ENCODE assay signal across 24 cellular contexts in genomic region chr12:120323772-120324171, GRCh38. TPM values are rescaled to one million over a fixed set of nuclear protein-coding genes. Genes with fewer than 3 reads are reported as not detected.
DNase-seq lines count a peak whose midpoint lies in the region; ATAC-seq, FAIRE-seq and TF ChIP-seq lines count a peak whose summit lies in the region.
"Had no signal": no experiment of that assay in that cellular context is flagged by ENCODE, and none has a peak within 500 bp of the region (broad histone marks: within the 10 kb centered on the region; RNA-seq: fewer than 3 reads in every experiment).

No MANE protein-coding gene starts in this region.

- H3K9me3 Mint-ChIP-seq in activated naive CD4-positive, alpha-beta T cell treated with anti-CD3 and anti-CD28 coated beads, Interleukin-2, amount 50 U/mL, for 24 hours = no peaks in the 10 kb centered on the region
- no peaks in the 10 kb centered on the region for H3K9me3 Mint-ChIP-seq in nephron
- H3K9me3 Mint-ChIP-seq: CD14-positive monocyte; CD4-positive, alpha-beta memory T cell; CD4-positive, CD25-positive, alpha-beta regulatory T cell; CD8-positive, alpha-beta memory T cell had no signal

- H3K4me1 Mint-ChIP-seq in activated naive CD4-positive, alpha-beta T cell treated with anti-CD3 and anti-CD28 coated beads, Interleukin-2, amount 50 U/mL, for 24 hours = peaks cover 11% of the 10 kb centered on the region
- peaks cover 5% of the 10 kb centered on the region for H3K4me1 Mint-ChIP-seq in nephron

- 30 to 36% methylated on average over 2 of the region's 2 CpGs for WGBS in body of pancreas, 2 donors
- 39 to 45% methylated on average over 2 of the region's 2 CpGs for WGBS in pancreas, 2 donors

- intact Hi-C loops in body of pancreas (cut with DNase I) = no loop called here
- intact Hi-C loops in pancreas (cut with DNase I) = no loop called here
- intact Hi-C loops in left cardiac atrium (cut with DNase I) = no loop called here

- H3K27me3 Mint-ChIP-seq in activated naive CD4-positive, alpha-beta T cell treated with anti-CD3 and anti-CD28 coated beads, Interleukin-2, amount 50 U/mL, for 24 hours = no peaks in the 10 kb centered on the region
- peaks cover 25% of the 10 kb centered on the region for H3K27me3 Mint-ChIP-seq in nephron (ENCODE audit: low read depth)

- peaks cover 0 to 5% of the 10 kb centered on the region in 2 donors for H3K36me3 ChIP-seq in body of pancreas (replicated peaks in 1 of 2; ENCODE audit: insufficient read depth in 1 of 2, low read depth in 2 of 2)
- peaks cover 0 to 9% (median 0%) of the 10 kb centered on the region in 3 donors for H3K36me3 ChIP-seq in pancreas
- H3K36me3 ChIP-seq: BE2C, BLaER1 had no signal

- H3K4me3 Mint-ChIP-seq in activated naive CD4-positive, alpha-beta T cell treated with anti-CD3 and anti-CD28 coated beads, Interleukin-2, amount 50 U/mL, for 24 hours = no peak overlapping the region
- H3K4me3 Mint-ChIP-seq in nephron = peak overlapping the region; percentile 3 to 27 (median 12)
- H3K4me3 Mint-ChIP-seq: CD14-positive monocyte; CD4-positive, alpha-beta memory T cell; CD8-positive, alpha-beta memory T cell had no signal

- peak overlapping the region; percentile 18 for H3K27ac Mint-ChIP-seq in activated naive CD4-positive, alpha-beta T cell treated with anti-CD3 and anti-CD28 coated beads, Interleukin-2, amount 50 U/mL, for 24 hours
- no peak overlapping the region for H3K27ac Mint-ChIP-seq in nephron
- H3K27ac Mint-ChIP-seq: CD14-positive monocyte; CD4-positive, alpha-beta memory T cell had no signal

- no peak for FAIRE-seq in pancreas (lab: Jason Lieb, UNC)
- FAIRE-seq: A549, G401.6, GM12891, GM19239 had no signal

- H3K27ac ChIP-seq in body of pancreas = peak overlapping the region; percentile 65 to 98 (median 98)
- H3K27ac ChIP-seq in pancreas = peak overlapping the region in 3 of 4 donors; percentile 68 to 95 (median 92)
- H3K27ac ChIP-seq: A549, BLaER1 had no signal

- no peak for DNase-seq in activated naive CD4-positive, alpha-beta T cell treated with Interleukin-2 at 50 U/mL for 16 hours
- DNase-seq in body of pancreas = no peak
- DNase-seq in pancreas = no peak
- no peak for DNase-seq in AML-193 (lab: John Stamatoyannopoulos, UW)
- no peak for DNase-seq in left cardiac atrium
- DNase-seq: BE2C; C1 segment of cervical spinal cord; CD4-positive, alpha-beta memory T cell; CD4-positive, CD25-positive, alpha-beta regulatory T cell; CD8-positive, alpha-beta memory T cell; COR-L47; DMS 273 treated with DMSO at 0.1 percent for 48 hours; DMS79 treated with DMSO at 0.1 percent for 48 hours; GF-D8 had no signal

- TF ChIP-seq CTCF in body of pancreas (IDR thresholded peaks at IDR 0.05) (no peak), nephron (IDR thresholded peaks at IDR 0.05; ENCODE audit: unreplicated experiment in 3 of 3) (no peak), pancreas (IDR thresholded peaks at IDR 0.05) (no peak)

- H3K4me3 ChIP-seq in body of pancreas (peak overlapping the region in 1 of 2 donors; percentile 13), pancreas (peak overlapping the region; percentile 3 to 53 (median 28))
- H3K4me3 ChIP-seq: A549, BLaER1 had no signal

- no peaks in the 10 kb centered on the region for H3K36me3 Mint-ChIP-seq in activated naive CD4-positive, alpha-beta T cell treated with anti-CD3 and anti-CD28 coated beads, Interleukin-2, amount 50 U/mL, for 24 hours
- no peaks in the 10 kb centered on the region for H3K36me3 Mint-ChIP-seq in nephron (ENCODE audit: low read depth)
- H3K36me3 Mint-ChIP-seq: CD14-positive monocyte; CD4-positive, CD25-positive, alpha-beta regulatory T cell; CD8-positive, alpha-beta memory T cell had no signal

- no peak for ATAC-seq in body of pancreas
- no peak for ATAC-seq in pancreas
- no peak for ATAC-seq in HG03175 (IDR thresholded peaks at IDR 0.05; ENCODE audit: unreplicated experiment)
- ATAC-seq in left cardiac atrium = no peak
- ATAC-seq: A549 had no signal

- H3K4me1 ChIP-seq in body of pancreas = peaks cover 67% of the 10 kb centered on the region
- peaks cover 13 to 39% (median 30%) of the 10 kb centered on the region in 3 donors for H3K4me1 ChIP-seq in pancreas
- H3K4me1 ChIP-seq: BE2C, BLaER1 had no signal

- H3K27me3 ChIP-seq in body of pancreas (no peaks in the 10 kb centered on the region), pancreas (no peaks in the 10 kb centered on the region)
- H3K27me3 ChIP-seq: BE2C, BLaER1 had no signal

- H3K9me3 ChIP-seq in body of pancreas = no peaks in the 10 kb centered on the region
- no peaks in the 10 kb centered on the region for H3K9me3 ChIP-seq in pancreas
- H3K9me3 ChIP-seq: A549, BE2C, BLaER1 had no signal

- TF ChIP-seq POLR2A in body of pancreas (IDR thresholded peaks at IDR 0.05) = no peak

RNA-seq across cellular contexts. Expression of gene PLA2G1B, which starts 3.8 kb away (rescaled TPM):
- total RNA-seq in body of pancreas (over 10,000 TPM in 1 of 2 donors, 1,000 to 10,000 TPM in 1; 6,971 to 11,984 TPM), pancreas (over 10,000 TPM in 2 of 6 donors, 1,000 to 10,000 TPM in 4; 4,900 to 12,528 (median 8,049) TPM), left cardiac atrium (not detected)
- 1,000 to 10,000 TPM; 7,592 to 7,821 TPM for polyA plus RNA-seq in pancreas
- total RNA-seq: A172; CD4-positive, alpha-beta memory T cell; CD4-positive, CD25-positive, alpha-beta regulatory T cell; CD8-positive, alpha-beta memory T cell had no signal
- polyA plus RNA-seq: CD14-positive monocyte; CD8-positive, alpha-beta memory T cell had no signal

RNA-seq across cellular contexts. Expression of gene SIRT4, which starts 21.7 kb away (rescaled TPM):
- total RNA-seq in body of pancreas (1 to 10 TPM in 1 of 2 donors, under 1 TPM in 1; 0.99 to 6.2 TPM), pancreas (1 to 10 TPM in 4 of 6 donors, under 1 TPM in 2; 0.56 to 2.4 (median 1.3) TPM), left cardiac atrium (1 to 10 TPM; 2.8 to 5.8 TPM)
- 1 to 10 TPM; 1.4 to 2.1 TPM for polyA plus RNA-seq in pancreas

RNA-seq across cellular contexts. Expression of gene RNU4-1, which starts 30.7 kb away (rescaled TPM):
- total RNA-seq in body of pancreas = under 1 TPM; under 0.01 TPM
- 1,000 to 10,000 TPM in 5 of 6 donors, 100 to 1,000 TPM in 1; 597 to 2,620 (median 1,226) TPM for total RNA-seq in pancreas
- not detected for polyA plus RNA-seq in pancreas
- 1,000 to 10,000 TPM; 1,261 to 6,779 TPM for total RNA-seq in left cardiac atrium
- polyA plus RNA-seq: A549; CD14-positive monocyte; CD4-positive, alpha-beta memory T cell; CD4-positive, CD25-positive, alpha-beta regulatory T cell; CD8-positive, alpha-beta memory T cell had no signal

RNA-seq across cellular contexts. Expression of gene RNU4-2, which starts 32.1 kb away (rescaled TPM):
- total RNA-seq in body of pancreas (under 1 TPM; under 0.01 TPM), pancreas (1,000 to 10,000 TPM; 3,497 to 6,395 (median 4,297) TPM), left cardiac atrium (over 10,000 TPM; 14,688 to 67,133 TPM)
- not detected for polyA plus RNA-seq in pancreas
- polyA plus RNA-seq: CD4-positive, alpha-beta memory T cell had no signal

RNA-seq across cellular contexts. Expression of gene MSI1, which starts 45.2 kb away (rescaled TPM):
- total RNA-seq in body of pancreas (1 to 10 TPM in 1 of 2 donors, under 1 TPM in 1; 0.66 to 1.3 TPM), pancreas (1 to 10 TPM; 3.0 to 6.0 (median 4.8) TPM), left cardiac atrium (1 to 10 TPM; 6.2 to 7.8 TPM)
- polyA plus RNA-seq in pancreas = 1 to 10 TPM; 3.0 to 4.8 TPM
- total RNA-seq: CD4-positive, alpha-beta memory T cell; CD4-positive, CD25-positive, alpha-beta regulatory T cell had no signal
- polyA plus RNA-seq: CD14-positive monocyte; CD4-positive, alpha-beta memory T cell; CD4-positive, CD25-positive, alpha-beta regulatory T cell; CD8-positive, alpha-beta memory T cell had no signal

Comparison
In these comparisons a context has a peak if more than half of its experiments do, and no peak if none do; other contexts are left out.
1. RNA of gene PLA2G1B, which starts 3.8 kb away (total RNA-seq): 6,971 to 11,984 TPM in body of pancreas and 4,900 to 12,528 TPM in pancreas; not detected in left cardiac atrium; every median in the first group is over 1,000 times any median in the second.
2. RNA of gene RNU4-1, which starts 30.7 kb away (total RNA-seq): 1,261 to 6,779 TPM in left cardiac atrium and 597 to 2,620 TPM in pancreas; under 0.01 TPM in body of pancreas; every median in the first group is over 100 times any median in the second.